Comparison of ENCODE assay signal across 10 cellular contexts in genomic region chr1:20233394-20233793, GRCh38. TPM values are rescaled to one million over a fixed set of nuclear protein-coding genes. Genes with fewer than 3 reads are reported as not detected.
DNase-seq lines count a peak whose midpoint lies in the region; ATAC-seq, FAIRE-seq and TF ChIP-seq lines count a peak whose summit lies in the region.
"Had no signal": no experiment of that assay in that cellular context is flagged by ENCODE, and none has a peak within 500 bp of the region (broad histone marks: within the 10 kb centered on the region; RNA-seq: fewer than 3 reads in every experiment).

No MANE protein-coding gene starts in this region.

- no peak overlapping the region for H3K18ac ChIP-seq in H1 (ENCODE audit: extremely low read depth, low read length)

- no peaks in the 10 kb centered on the region; a peak in 1 of 7 replicates for H3K27me3 ChIP-seq in H1 (replicated peaks in 1 of 4; ENCODE audit: control insufficient read depth in 3 of 4, extremely low read depth in 1 of 4, insufficient read depth in 3 of 4, low read length in 3 of 4)
- H3K27me3 ChIP-seq: BLaER1 treated with 17β-estradiol and CSF1 and Interleukin-3, amounts not matched to agents 10 nM and 100 nM had no signal

- H2BK12ac ChIP-seq in H1 (ENCODE audit: low read depth, low read length): no peak overlapping the region

- CTCF ChIA-PET in H1 (lab: Charles Lee; ENCODE audit: partially characterized antibody): interaction anchor here (0.6 to 2.3 kb wide), 23 partner anchors 9 to 468 kb away, joined by 3 to 10 read pairs (median 3); no protein-coding TSS in a partner anchor

- H3K27ac ChIP-seq in H1 (ENCODE audit: low read depth, low read length): no peak overlapping the region
- H3K27ac ChIP-seq: BLaER1 treated with 17β-estradiol and CSF1 and Interleukin-3, amounts not matched to agents 10 nM and 100 nM; thoracic aorta had no signal

- no peak overlapping the region for H2BK120ac ChIP-seq in H1 (replicated peaks; ENCODE audit: low read depth, low read length)

- TF ChIP-seq RAD21 in H1 (IDR thresholded peaks at IDR 0.05 in 1 of 2, conservative IDR thresholded peaks at IDR 0.05 in 1 of 2; ENCODE audit: low read depth in 2 of 2, low read length in 2 of 2): peak; percentile 24 to 28; a peak in 2 of 4 replicates

- H3K9ac ChIP-seq in H1 (replicated peaks in 1 of 4; ENCODE audit: extremely low read depth in 1 of 4, low read depth in 3 of 4, low read length in 3 of 4): no peak overlapping the region
- H3K9ac ChIP-seq: BLaER1 treated with 17β-estradiol and CSF1 and Interleukin-3, amounts not matched to agents 10 nM and 100 nM had no signal

- H2AK5ac ChIP-seq in H1 (ENCODE audit: low read depth, low read length): no peak overlapping the region

- H3K14ac ChIP-seq in H1 (ENCODE audit: insufficient read length): no peak overlapping the region

- no peak overlapping the region for H4K91ac ChIP-seq in H1 (replicated peaks; ENCODE audit: insufficient read length, low read length)

- H4K8ac ChIP-seq in H1 (ENCODE audit: extremely low read depth, insufficient read depth, low read length): no peak overlapping the region

- H3K23ac ChIP-seq in H1 (ENCODE audit: insufficient read length): no peak overlapping the region

- H3K4me3 Mint-ChIP-seq in progenitor cell of endocrine pancreas (ENCODE audit: low read depth): no peak overlapping the region

- no peak overlapping the region for H3K27ac Mint-ChIP-seq in progenitor cell of endocrine pancreas

- H3K79me2 ChIP-seq in H1 (ENCODE audit: control insufficient read depth in 1 of 2, insufficient read depth in 2 of 2, low read length in 2 of 2): no peaks in the 10 kb centered on the region

- H2BK5ac ChIP-seq in H1 (ENCODE audit: low read depth, low read length): no peak overlapping the region

- H3K9me3 ChIP-seq in H1 (ENCODE audit: insufficient read depth in 2 of 2, low read depth in 1 of 2, low read length in 1 of 2): no peaks in the 10 kb centered on the region
- H3K9me3 ChIP-seq: BLaER1 treated with 17β-estradiol and CSF1 and Interleukin-3, amounts not matched to agents 10 nM and 100 nM; thoracic aorta had no signal

- H3K4me1 ChIP-seq in H1 (replicated peaks in 1 of 4; ENCODE audit: control insufficient read depth in 3 of 4, insufficient read depth in 4 of 4, low read length in 3 of 4): peaks cover 2 to 4% (median 3%) of the 10 kb centered on the region in 4 experiments; a peak in 3 of 7 replicates

- no peak for FAIRE-seq in H1 (lab: Jason Lieb, UNC)

- H3K23me2 ChIP-seq in H1 (ENCODE audit: low read depth, low read length): no peaks in the 10 kb centered on the region

- no peak overlapping the region for H2BK20ac ChIP-seq in H1 (ENCODE audit: low read length)

- H3K79me1 ChIP-seq in H1 (ENCODE audit: low read depth, low read length): 0 out of 2 replicates have a peak, but pooled peaks cover 2% of the 10 kb centered on the region

- H3K4me1 Mint-ChIP-seq in progenitor cell of endocrine pancreas (ENCODE audit: low read depth): peaks cover 1% of the 10 kb centered on the region

- TF ChIP-seq CTCF in H1 (IDR thresholded peaks at IDR 0.05; ENCODE audit: control extremely low read depth in 1 of 3, insufficient read depth in 1 of 3, low read depth in 1 of 3, low read length in 3 of 3) (peak in 1 of 3 experiments; percentile 53; a peak in 2 of 4 replicates), progenitor cell of endocrine pancreas (IDR thresholded peaks at IDR 0.05; ENCODE audit: unreplicated experiment) (peak; percentile 24)

- POLR2A ChIA-PET in H1 (lab: Charles Lee; ENCODE audit: partially characterized antibody): no interaction called here

- no peaks in the 10 kb centered on the region for H3K9me3 Mint-ChIP-seq in progenitor cell of endocrine pancreas (ENCODE audit: low read depth)

- no peak overlapping the region for H3K56ac ChIP-seq in H1 (replicated peaks; ENCODE audit: insufficient read length, low read depth, low read length)

- TF ChIP-seq EP300 in H1 (IDR thresholded peaks at IDR 0.05; ENCODE audit: borderline replicate concordance in 1 of 2, low read depth in 2 of 2, low read length in 2 of 2): no peak

- H3K36me3 ChIP-seq in H1 (ENCODE audit: control insufficient read depth in 2 of 4, insufficient read depth in 4 of 4, low read length in 3 of 4): no peaks in the 10 kb centered on the region
- H3K36me3 ChIP-seq: BLaER1 treated with 17β-estradiol and CSF1 and Interleukin-3, amounts not matched to agents 10 nM and 100 nM; thoracic aorta had no signal

- ATAC-seq in HG03108 (IDR thresholded peaks at IDR 0.05; ENCODE audit: unreplicated experiment) (no peak), HG03135 (IDR thresholded peaks at IDR 0.05; ENCODE audit: unreplicated experiment) (no peak)

- H3K4me2 ChIP-seq in H1 (ENCODE audit: insufficient read depth in 1 of 2, low read depth in 2 of 2, low read length in 2 of 2): no peak overlapping the region
- H3K4me2 ChIP-seq: BLaER1 treated with 17β-estradiol and CSF1 and Interleukin-3, amounts not matched to agents 10 nM and 100 nM had no signal

- H2AFZ ChIP-seq in H1 (ENCODE audit: low read length): no peak overlapping the region

- DNase-seq in NCI-H2196 (lab: John Stamatoyannopoulos, UW; ENCODE audit: unreplicated experiment): peak; percentile 14
- DNase-seq in NCI-H2196 treated with DMSO at 0.1 percent for 48 hours (lab: John Stamatoyannopoulos, UW; ENCODE audit: unreplicated experiment): no peak
- peak; percentile 39 for DNase-seq in NCI-H345 (lab: John Stamatoyannopoulos, UW)
- no peak for DNase-seq in H1 (ENCODE audit: low read depth in 1 of 2, low spot score in 2 of 2)
- no peak for DNase-seq in progenitor cell of endocrine pancreas (ENCODE audit: low spot score, unreplicated experiment)
- DNase-seq in NCI-H187 (lab: John Stamatoyannopoulos, UW): no peak

- H3K4ac ChIP-seq in H1 (replicated peaks; ENCODE audit: insufficient read length, low read depth, low read length): no peak overlapping the region

- no peaks in the 10 kb centered on the region for H3K36me3 Mint-ChIP-seq in progenitor cell of endocrine pancreas (ENCODE audit: insufficient read depth)

- 48% methylated on average over 3 of the region's 3 CpGs; no CpG with 5 or more reads in 1 of the 2 experiments for WGBS in H1 (ENCODE audit: extremely low coverage in 1 of 2, insufficient coverage in 1 of 2, insufficient read length in 1 of 2, insufficient replicate concordance in 2 of 2, low coverage in 1 of 2, low lambda C conversion rate in 2 of 2, missing lambda C conversion rate in 1 of 2), 2 experiments

- no peak overlapping the region for H3K4me3 ChIP-seq in H1 (ENCODE audit: extremely low read depth in 1 of 4, insufficient read depth in 2 of 4, low read depth in 3 of 4, low read length in 4 of 4)
- H3K4me3 ChIP-seq: BLaER1 treated with 17β-estradiol and CSF1 and Interleukin-3, amounts not matched to agents 10 nM and 100 nM; thoracic aorta had no signal

- H4K5ac ChIP-seq in H1 (ENCODE audit: insufficient read length, low read depth, low read length): no peak overlapping the region

- peaks cover 11% of the 10 kb centered on the region for H3K27me3 Mint-ChIP-seq in progenitor cell of endocrine pancreas

- no peak overlapping the region for H2BK15ac ChIP-seq in H1 (ENCODE audit: low read length)

- no peak for TF ChIP-seq POLR2A in H1 (IDR thresholded peaks at IDR 0.05; ENCODE audit: control extremely low read depth in 1 of 2, low read depth in 2 of 2, low read length in 2 of 2)

- no peaks in the 10 kb centered on the region for H4K20me1 ChIP-seq in H1 (replicated peaks in 1 of 2; ENCODE audit: control insufficient read depth in 1 of 2, insufficient read depth in 2 of 2, low read length in 2 of 2)
- H4K20me1 ChIP-seq: BLaER1 treated with 17β-estradiol and CSF1 and Interleukin-3, amounts not matched to agents 10 nM and 100 nM had no signal

TF ChIP-seq in H1, 55 proteins besides CTCF, POLR2A, EP300 and RAD21 (continues in another document):
- no peak for TF ChIP-seq SIN3A (conservative IDR thresholded peaks at IDR 0.05 in 1 of 2, IDR thresholded peaks at IDR 0.05 in 1 of 2; ENCODE audit: low read depth in 1 of 2, low read length in 2 of 2)
- no peak for TF ChIP-seq SIX5 (IDR thresholded peaks at IDR 0.05; ENCODE audit: low read depth, low read length)
- TF ChIP-seq YY1 (IDR thresholded peaks at IDR 0.05; ENCODE audit: low read depth, low read length): no peak

RNA-seq across cellular contexts. Expression of gene PLA2G2C, which starts 47.1 kb away (rescaled TPM):
- not detected in 2 replicates for total RNA-seq in H1 (2021; fragmentation: NEBNext Ultra II Directional; extraction: Animal tissue kit (Norgen Biotek cat#: 25700))
- polyA plus RNA-seq in H1 (2011; rRNA removed): not detected in 2 replicates
- not detected for polyA plus RNA-seq in H1 (2011; cell fraction: cytosol; rRNA removed)
- polyA plus RNA-seq in H1 (2011; cell fraction: nucleus; rRNA removed): not detected
- polyA plus RNA-seq in H1 (2012, experiment 1 of 2): not detected in 4 replicates
- polyA plus RNA-seq in H1 (2012, experiment 2 of 2): not detected
- not detected for polyA plus RNA-seq in H1 (2013, experiment 1 of 2)
- not detected for polyA plus RNA-seq in H1 (2013, experiment 2 of 2)
- not detected in 2 replicates for polyA minus RNA-seq in H1 (2011; rRNA and poly(A)+ RNA removed)
- not detected for polyA minus RNA-seq in H1 (2011; cell fraction: cytosol; rRNA and poly(A)+ RNA removed)
- polyA minus RNA-seq in H1 (2011; cell fraction: nucleus; rRNA and poly(A)+ RNA removed): not detected
- total RNA-seq in progenitor cell of endocrine pancreas: not detected in 2 replicates
- total RNA-seq: thoracic aorta had no signal

RNA-seq across cellular contexts. Expression of gene UBXN10, which starts 47.5 kb away (rescaled TPM):
- total RNA-seq in H1 (2021; fragmentation: NEBNext Ultra II Directional; extraction: Animal tissue kit (Norgen Biotek cat#: 25700)): 0.43 and 0.44 TPM in 2 replicates
- 0.50 and 0.68 TPM in 2 replicates for polyA plus RNA-seq in H1 (2011; rRNA removed)
- polyA plus RNA-seq in H1 (2011; cell fraction: cytosol; rRNA removed): 0.67 TPM
- polyA plus RNA-seq in H1 (2011; cell fraction: nucleus; rRNA removed): 0.48 TPM
- 0.48 to 0.86 TPM (median 0.74 TPM) in 4 replicates for polyA plus RNA-seq in H1 (2012, experiment 1 of 2)
- 0.20 TPM for polyA plus RNA-seq in H1 (2012, experiment 2 of 2)
- polyA plus RNA-seq in H1 (2013, experiment 1 of 2): 0.36 TPM
- polyA plus RNA-seq in H1 (2013, experiment 2 of 2): 0.40 TPM
- 1.3 and 1.5 TPM in 2 replicates for polyA minus RNA-seq in H1 (2011; rRNA and poly(A)+ RNA removed)
- polyA minus RNA-seq in H1 (2011; cell fraction: cytosol; rRNA and poly(A)+ RNA removed): 0.22 TPM
- polyA minus RNA-seq in H1 (2011; cell fraction: nucleus; rRNA and poly(A)+ RNA removed): 1.2 TPM
- 2.8 and 3.1 TPM in 2 replicates for total RNA-seq in progenitor cell of endocrine pancreas

RNA-seq across cellular contexts. Expression of gene VWA5B1, which starts 57.3 kb away (rescaled TPM):
- total RNA-seq in H1 (2021; fragmentation: NEBNext Ultra II Directional; extraction: Animal tissue kit (Norgen Biotek cat#: 25700)): 0.78 and 2.3 TPM in 2 replicates
- 0.54 and 1.3 TPM in 2 replicates for polyA plus RNA-seq in H1 (2011; rRNA removed)
- 0.97 TPM for polyA plus RNA-seq in H1 (2011; cell fraction: cytosol; rRNA removed)
- 7.3 TPM for polyA plus RNA-seq in H1 (2011; cell fraction: nucleus; rRNA removed)
- polyA plus RNA-seq in H1 (2012, experiment 1 of 2): 0.64 to 1.0 TPM (median 0.72 TPM) in 4 replicates
- polyA plus RNA-seq in H1 (2012, experiment 2 of 2): 0.22 TPM
- polyA plus RNA-seq in H1 (2013, experiment 1 of 2): 0.34 TPM
- 0.33 TPM for polyA plus RNA-seq in H1 (2013, experiment 2 of 2)
- polyA minus RNA-seq in H1 (2011; rRNA and poly(A)+ RNA removed): 1.2 and 1.7 TPM in 2 replicates
- polyA minus RNA-seq in H1 (2011; cell fraction: cytosol; rRNA and poly(A)+ RNA removed): 0.88 TPM
- 2.9 TPM for polyA minus RNA-seq in H1 (2011; cell fraction: nucleus; rRNA and poly(A)+ RNA removed)
- 0.19 and 0.24 TPM in 2 replicates for total RNA-seq in progenitor cell of endocrine pancreas
- total RNA-seq: thoracic aorta had no signal

Comparison
In these comparisons a context has a peak if more than half of its experiments do, and no peak if none do; other contexts are left out.
1. DNase-seq: peak in NCI-H2196 (single experiment) and NCI-H345 (single experiment); none in NCI-H2196 treated with DMSO at 0.1 percent for 48 hours (single experiment), H1 (0 of 2), progenitor cell of endocrine pancreas (single experiment) and NCI-H187 (0 of 2).